ENCODE assay signal across 8 cellular contexts in the genomic region with DNA sequence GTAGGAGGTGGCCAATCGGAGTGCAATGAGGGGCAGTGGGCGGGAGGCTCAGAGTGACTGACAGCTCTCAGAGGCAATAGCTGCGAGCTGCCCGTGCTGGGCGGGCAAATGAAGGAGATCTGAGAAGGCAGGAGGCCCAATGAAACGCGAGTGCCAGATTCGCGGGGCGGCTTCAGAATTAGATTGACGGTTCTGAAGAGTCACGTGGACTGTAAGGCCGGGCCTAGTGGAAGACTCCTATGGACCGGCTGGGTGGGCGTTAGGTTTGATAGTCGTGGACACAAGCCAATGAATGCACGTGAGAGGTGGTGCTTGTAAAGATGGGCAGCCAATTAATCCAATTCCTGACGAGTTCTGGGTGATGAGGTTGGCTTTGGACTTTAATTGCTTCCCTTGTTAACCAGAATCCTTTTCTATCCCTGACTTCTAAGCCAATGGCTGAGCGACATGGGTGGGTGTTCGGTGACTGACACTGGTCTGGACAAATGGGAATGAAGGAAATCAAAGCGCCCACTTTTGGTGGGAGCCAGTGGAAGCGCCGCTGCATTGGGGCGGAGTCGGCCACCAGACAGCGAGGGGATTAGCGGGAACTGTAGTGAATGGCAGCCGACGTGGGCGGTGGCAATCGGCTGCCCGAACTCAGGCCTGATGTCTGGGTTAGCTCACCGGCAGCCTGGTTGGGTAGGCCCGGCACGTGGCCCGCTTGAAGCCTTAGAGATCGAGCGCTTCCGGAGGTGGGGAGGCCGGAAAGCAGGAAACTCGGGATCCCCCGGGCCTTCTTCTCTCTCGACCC. TPM values are rescaled to one million over a fixed set of nuclear protein-coding genes. Genes with fewer than 3 reads are reported as not detected.
A peak's percentile ranks its signal among the peaks of the same experiment; 100 is the strongest.
DNase-seq lines count a peak whose midpoint lies in the region; ATAC-seq, FAIRE-seq and TF ChIP-seq lines count a peak whose summit lies in the region.

No MANE protein-coding gene starts in this region.

- peak; percentile 99 for FAIRE-seq in HepG2 (lab: Jason Lieb, UNC)

- 31% methylated on average over 35 of the region's 43 CpGs for WGBS in HepG2 (ENCODE audit: low lambda C conversion rate)

- H3K4me2 ChIP-seq in HepG2 (ENCODE audit: low read depth, low read length), result peak overlapping the region; percentile 43

- H3K9me3 ChIP-seq in HepG2 (ENCODE audit: low read length), result no peaks in the 10 kb centered on the region

- H4K20me1 ChIP-seq in HepG2 (ENCODE audit: insufficient read depth, low read length), result peaks cover 38% of the 10 kb centered on the region

- peaks cover 40% of the 10 kb centered on the region for H3K79me2 ChIP-seq in HepG2 (ENCODE audit: insufficient read depth, low read length)

- H3K27me3 ChIP-seq in HepG2 (ENCODE audit: control insufficient read depth in 1 of 2, insufficient read depth in 2 of 2, low read length in 2 of 2), result no peaks in the 10 kb centered on the region; a peak in 1 of 5 replicates

- no TSS peak for BruUV-seq in HepG2 (replicated peaks; lab: Mats Ljungman, UMichigan)

- H3K9ac ChIP-seq in HepG2 (ENCODE audit: insufficient read depth, low read depth, low read length), result peak overlapping the region; percentile 52

- TF ChIP-seq CTCF in HepG2 (CRISPR knock-in tag; IDR thresholded peaks at IDR 0.05), result 0 out of 2 replicates have a peak, but pooled peaks have one; percentile 3

- POLR2A ChIA-PET in HepG2 (lab: Yijun Ruan, JAX), result interaction anchor here (0.8 to 3.0 kb wide), 13 partner anchors 10 to 151 kb away, joined by 3 to 29 read pairs (median 5); a partner anchor contains a TSS

- peak overlapping the region; percentile 62 for H3K27ac ChIP-seq in HepG2 (ENCODE audit: extremely low read length, insufficient read depth, low read length)

- peak; percentile 81 for ATAC-seq in GM19397 (IDR thresholded peaks at IDR 0.05; ENCODE audit: unreplicated experiment)
- peak; percentile 73 for ATAC-seq in HG03558 (IDR thresholded peaks at IDR 0.05; ENCODE audit: extremely low read depth, unreplicated experiment)
- ATAC-seq in HepG2, result peak; percentile 93

- H3K4me3 ChIP-seq in HepG2 (replicated peaks in 1 of 3; ENCODE audit: insufficient read depth in 1 of 3, low read depth in 2 of 3, low read length in 3 of 3), result peak overlapping the region in 1 of 3 experiments; percentile 18; a peak in 1 of 6 replicates

- CTCF ChIA-PET in HepG2 (lab: Yijun Ruan, JAX; ENCODE audit: low intra/inter-chr PET ratio, low total read pairs), result interaction anchor here (1.3 to 1.4 kb wide), 2 partner anchors 259 to 300 kb away, joined by 3 to 5 read pairs; no protein-coding TSS in a partner anchor

- intact Hi-C loops in HepG2 (cut with micrococcal nuclease; ENCODE audit: unreplicated experiment), result no loop called here

- in situ Hi-C loops in HepG2 (cut with HindIII; ENCODE audit: extremely low pct_ligation_motif_present, low pct_unique_long_range_greater_than_20kb), result no loop called here

- TF ChIP-seq EP300 in HepG2 (IDR thresholded peaks at IDR 0.05; ENCODE audit: low read depth in 2 of 2, low read length in 2 of 2) (no peak), HepG2 (CRISPR knock-in tag; IDR thresholded peaks at IDR 0.05; ENCODE audit: borderline replicate concordance) (no peak)

- peaks cover 15 to 25% of the 10 kb centered on the region in 2 experiments for H3K36me3 ChIP-seq in HepG2 (replicated peaks in 1 of 2; ENCODE audit: control insufficient read depth in 1 of 2, insufficient read depth in 2 of 2, low read length in 2 of 2)

- H3K4me1 ChIP-seq in HepG2 (ENCODE audit: insufficient read depth, low read length), result peaks cover 33% of the 10 kb centered on the region

- DNase-seq in CD1c-positive myeloid dendritic cell (ENCODE audit: extremely low spot score) (peak; percentile 100), NCI-H748 (lab: John Stamatoyannopoulos, UW; ENCODE audit: unreplicated experiment) (peak; percentile 99), dedifferentiated amniotic fluid mesenchymal stem cell (ENCODE audit: extremely low spot score) (peak; percentile 100), HepG2 (ENCODE audit: low spot score) (peak; percentile 100)
- peak; percentile 93 to 99 for DNase-seq in activated CD4-positive, alpha-beta T cell treated with anti-CD3 and anti-CD28 coated beads, Interleukin-2, amount 50 U/mL, for 24 hours (ENCODE audit: low read depth in 1 of 2, low spot score in 1 of 2)
- peak; percentile 97 for DNase-seq in stimulated activated CD4-positive, alpha-beta T cell treated with anti-CD3 and anti-CD28 coated beads, Interleukin-2, amount 100 ng/mL, for 48 hours

- TF ChIP-seq RAD21 in HepG2 (CRISPR knock-in tag; IDR thresholded peaks at IDR 0.05), result peak; percentile 37; the same call in 1 of the 2 replicates

- H2AFZ ChIP-seq in HepG2 (ENCODE audit: low read length), result peak overlapping the region; percentile 30

- no peak for TF ChIP-seq POLR2A in HepG2 (IDR thresholded peaks at IDR 0.05; ENCODE audit: insufficient read depth in 1 of 2, low read depth in 2 of 2, low read length in 2 of 2)

RNA-seq across cellular contexts. Expression of a gene that starts 0.5 kb away (rescaled TPM):
- 129 and 160 TPM in 2 replicates for total RNA-seq in HepG2 (2016; rRNA removed; fragmentation: Illumina TruSeq; extraction: Trizol)
- total RNA-seq in HepG2 (2016; cell fraction: cytosol; rRNA removed; fragmentation: Illumina TruSeq; extraction: Trizol; ENCODE audit: low read depth), result 57.9 and 74.7 TPM in 2 replicates
- total RNA-seq in HepG2 (2016; cell fraction: insoluble cytoplasmic fraction; rRNA removed; fragmentation: Illumina TruSeq; extraction: Trizol), result 123 and 124 TPM in 2 replicates
- total RNA-seq in HepG2 (2016; cell fraction: membrane; rRNA removed; fragmentation: Illumina TruSeq; extraction: Trizol), result 201 and 221 TPM in 2 replicates
- total RNA-seq in HepG2 (2016; cell fraction: nucleus; rRNA removed; fragmentation: Illumina TruSeq; extraction: Trizol), result 105 and 107 TPM in 2 replicates
- polyA plus RNA-seq in HepG2 (2011; rRNA removed), result 72.1 and 80.8 TPM in 2 replicates
- 55.4 and 77.5 TPM in 2 replicates for polyA plus RNA-seq in HepG2 (2011; cell fraction: cytosol; rRNA removed)
- 103 and 136 TPM in 2 replicates for polyA plus RNA-seq in HepG2 (2011; cell fraction: nucleus; rRNA removed)
- polyA plus RNA-seq in HepG2 (2012), result 156 and 166 TPM in 2 replicates
- 108 and 124 TPM in 2 replicates for polyA plus RNA-seq in HepG2 (2016; cell fraction: cytosol; fragmentation: Illumina TruSeq; extraction: Trizol; ENCODE audit: low read depth)
- 207 and 297 TPM in 2 replicates for polyA plus RNA-seq in HepG2 (2016; cell fraction: insoluble cytoplasmic fraction; fragmentation: Illumina TruSeq; extraction: Trizol; ENCODE audit: low read depth)
- 260 and 325 TPM in 2 replicates for polyA plus RNA-seq in HepG2 (2016; cell fraction: membrane; fragmentation: Illumina TruSeq; extraction: Trizol; ENCODE audit: low read depth)
- 255 and 261 TPM in 2 replicates for polyA plus RNA-seq in HepG2 (2016; cell fraction: nucleus; fragmentation: Illumina TruSeq; extraction: Trizol; ENCODE audit: insufficient read depth, low read depth)
- 81.4 and 82.6 TPM in 2 replicates for polyA minus RNA-seq in HepG2 (2011; rRNA and poly(A)+ RNA removed; ENCODE audit: low replicate concordance)
- 96.5 and 100 TPM in 2 replicates for polyA minus RNA-seq in HepG2 (2011; cell fraction: cytosol; rRNA and poly(A)+ RNA removed)
- 78.9 and 81.1 TPM in 2 replicates for polyA minus RNA-seq in HepG2 (2011; cell fraction: nucleus; rRNA and poly(A)+ RNA removed)

RNA-seq across cellular contexts. Expression of a gene that starts 8.4 kb away (rescaled TPM):
- total RNA-seq in HepG2 (2016; rRNA removed; fragmentation: Illumina TruSeq; extraction: Trizol), result 0.32 and 0.33 TPM in 2 replicates
- total RNA-seq in HepG2 (2016; cell fraction: cytosol; rRNA removed; fragmentation: Illumina TruSeq; extraction: Trizol; ENCODE audit: low read depth), result 0.26 TPM in 1 of 2 replicates, not detected in the other
- total RNA-seq in HepG2 (2016; cell fraction: insoluble cytoplasmic fraction; rRNA removed; fragmentation: Illumina TruSeq; extraction: Trizol), result 0.15 and 0.54 TPM in 2 replicates
- total RNA-seq in HepG2 (2016; cell fraction: membrane; rRNA removed; fragmentation: Illumina TruSeq; extraction: Trizol), result 0.41 and 0.53 TPM in 2 replicates
- 0.25 and 0.28 TPM in 2 replicates for total RNA-seq in HepG2 (2016; cell fraction: nucleus; rRNA removed; fragmentation: Illumina TruSeq; extraction: Trizol)
- 0.95 and 1.9 TPM in 2 replicates for polyA plus RNA-seq in HepG2 (2011; rRNA removed)
- polyA plus RNA-seq in HepG2 (2011; cell fraction: cytosol; rRNA removed), result 0.63 and 1.1 TPM in 2 replicates
- polyA plus RNA-seq in HepG2 (2011; cell fraction: nucleus; rRNA removed), result 3.3 and 4.1 TPM in 2 replicates
- 0.79 and 0.82 TPM in 2 replicates for polyA plus RNA-seq in HepG2 (2012)
- polyA plus RNA-seq in HepG2 (2016; cell fraction: cytosol; fragmentation: Illumina TruSeq; extraction: Trizol; ENCODE audit: low read depth), result 0.26 and 0.27 TPM in 2 replicates
- 0.45 TPM in 1 of 2 replicates, not detected in the other for polyA plus RNA-seq in HepG2 (2016; cell fraction: insoluble cytoplasmic fraction; fragmentation: Illumina TruSeq; extraction: Trizol; ENCODE audit: low read depth)
- polyA plus RNA-seq in HepG2 (2016; cell fraction: membrane; fragmentation: Illumina TruSeq; extraction: Trizol; ENCODE audit: low read depth), result 0.49 and 0.52 TPM in 2 replicates
- polyA plus RNA-seq in HepG2 (2016; cell fraction: nucleus; fragmentation: Illumina TruSeq; extraction: Trizol; ENCODE audit: insufficient read depth, low read depth), result 1.6 and 2.6 TPM in 2 replicates
- polyA minus RNA-seq in HepG2 (2011; rRNA and poly(A)+ RNA removed; ENCODE audit: low replicate concordance), result 0.30 and 0.98 TPM in 2 replicates
- polyA minus RNA-seq in HepG2 (2011; cell fraction: cytosol; rRNA and poly(A)+ RNA removed), result 0.40 TPM in 1 of 2 replicates, not detected in the other
- 0.37 TPM in 1 of 2 replicates, not detected in the other for polyA minus RNA-seq in HepG2 (2011; cell fraction: nucleus; rRNA and poly(A)+ RNA removed)

RNA-seq across cellular contexts. Expression of a gene that starts 32.2 kb away (rescaled TPM):
- total RNA-seq in HepG2 (2016; rRNA removed; fragmentation: Illumina TruSeq; extraction: Trizol), result 30.7 and 34.1 TPM in 2 replicates
- 6.6 and 7.5 TPM in 2 replicates for total RNA-seq in HepG2 (2016; cell fraction: cytosol; rRNA removed; fragmentation: Illumina TruSeq; extraction: Trizol; ENCODE audit: low read depth)
- 29.0 and 34.4 TPM in 2 replicates for total RNA-seq in HepG2 (2016; cell fraction: insoluble cytoplasmic fraction; rRNA removed; fragmentation: Illumina TruSeq; extraction: Trizol)
- 16.5 and 20.0 TPM in 2 replicates for total RNA-seq in HepG2 (2016; cell fraction: membrane; rRNA removed; fragmentation: Illumina TruSeq; extraction: Trizol)
- 14.6 and 16.4 TPM in 2 replicates for total RNA-seq in HepG2 (2016; cell fraction: nucleus; rRNA removed; fragmentation: Illumina TruSeq; extraction: Trizol)
- 26.0 and 27.8 TPM in 2 replicates for polyA plus RNA-seq in HepG2 (2011; rRNA removed)
- 32.7 and 42.5 TPM in 2 replicates for polyA plus RNA-seq in HepG2 (2011; cell fraction: cytosol; rRNA removed)
- polyA plus RNA-seq in HepG2 (2011; cell fraction: nucleus; rRNA removed), result 26.0 and 28.8 TPM in 2 replicates
- 27.7 and 33.9 TPM in 2 replicates for polyA plus RNA-seq in HepG2 (2012)
- 10.1 and 10.5 TPM in 2 replicates for polyA plus RNA-seq in HepG2 (2016; cell fraction: cytosol; fragmentation: Illumina TruSeq; extraction: Trizol; ENCODE audit: low read depth)
- polyA plus RNA-seq in HepG2 (2016; cell fraction: insoluble cytoplasmic fraction; fragmentation: Illumina TruSeq; extraction: Trizol; ENCODE audit: low read depth), result 48.2 and 57.9 TPM in 2 replicates
- 16.8 and 18.4 TPM in 2 replicates for polyA plus RNA-seq in HepG2 (2016; cell fraction: membrane; fragmentation: Illumina TruSeq; extraction: Trizol; ENCODE audit: low read depth)
- 54.2 and 60.4 TPM in 2 replicates for polyA plus RNA-seq in HepG2 (2016; cell fraction: nucleus; fragmentation: Illumina TruSeq; extraction: Trizol; ENCODE audit: insufficient read depth, low read depth)
- polyA minus RNA-seq in HepG2 (2011; rRNA and poly(A)+ RNA removed; ENCODE audit: low replicate concordance), result 28.2 and 31.6 TPM in 2 replicates
- polyA minus RNA-seq in HepG2 (2011; cell fraction: cytosol; rRNA and poly(A)+ RNA removed), result 20.6 and 23.2 TPM in 2 replicates
- 11.4 and 11.5 TPM in 2 replicates for polyA minus RNA-seq in HepG2 (2011; cell fraction: nucleus; rRNA and poly(A)+ RNA removed)

RNA-seq across cellular contexts. Expression of a gene that starts 34.5 kb away (rescaled TPM):
- 15.2 and 16.5 TPM in 2 replicates for total RNA-seq in HepG2 (2016; rRNA removed; fragmentation: Illumina TruSeq; extraction: Trizol)
- total RNA-seq in HepG2 (2016; cell fraction: cytosol; rRNA removed; fragmentation: Illumina TruSeq; extraction: Trizol; ENCODE audit: low read depth), result 26.3 and 28.9 TPM in 2 replicates
- total RNA-seq in HepG2 (2016; cell fraction: insoluble cytoplasmic fraction; rRNA removed; fragmentation: Illumina TruSeq; extraction: Trizol), result 13.3 and 14.6 TPM in 2 replicates
- total RNA-seq in HepG2 (2016; cell fraction: membrane; rRNA removed; fragmentation: Illumina TruSeq; extraction: Trizol), result 50.4 and 52.4 TPM in 2 replicates
- 9.1 and 11.0 TPM in 2 replicates for total RNA-seq in HepG2 (2016; cell fraction: nucleus; rRNA removed; fragmentation: Illumina TruSeq; extraction: Trizol)
- polyA plus RNA-seq in HepG2 (2011; rRNA removed), result 12.4 and 13.2 TPM in 2 replicates
- 12.8 and 15.5 TPM in 2 replicates for polyA plus RNA-seq in HepG2 (2011; cell fraction: cytosol; rRNA removed)
- 19.1 and 20.9 TPM in 2 replicates for polyA plus RNA-seq in HepG2 (2011; cell fraction: nucleus; rRNA removed)
- 19.4 and 21.6 TPM in 2 replicates for polyA plus RNA-seq in HepG2 (2012)
- polyA plus RNA-seq in HepG2 (2016; cell fraction: cytosol; fragmentation: Illumina TruSeq; extraction: Trizol; ENCODE audit: low read depth), result 47.4 and 51.9 TPM in 2 replicates
- 30.3 and 41.9 TPM in 2 replicates for polyA plus RNA-seq in HepG2 (2016; cell fraction: insoluble cytoplasmic fraction; fragmentation: Illumina TruSeq; extraction: Trizol; ENCODE audit: low read depth)
- polyA plus RNA-seq in HepG2 (2016; cell fraction: membrane; fragmentation: Illumina TruSeq; extraction: Trizol; ENCODE audit: low read depth), result 83.9 and 107 TPM in 2 replicates
- 30.2 and 30.9 TPM in 2 replicates for polyA plus RNA-seq in HepG2 (2016; cell fraction: nucleus; fragmentation: Illumina TruSeq; extraction: Trizol; ENCODE audit: insufficient read depth, low read depth)
- polyA minus RNA-seq in HepG2 (2011; rRNA and poly(A)+ RNA removed; ENCODE audit: low replicate concordance), result 16.3 and 18.2 TPM in 2 replicates
- polyA minus RNA-seq in HepG2 (2011; cell fraction: cytosol; rRNA and poly(A)+ RNA removed), result 13.7 and 14.5 TPM in 2 replicates
- 5.0 and 5.5 TPM in 2 replicates for polyA minus RNA-seq in HepG2 (2011; cell fraction: nucleus; rRNA and poly(A)+ RNA removed)

RNA-seq across cellular contexts. Expression of a gene that starts 38.9 kb away (rescaled TPM):
- total RNA-seq in HepG2 (2016; rRNA removed; fragmentation: Illumina TruSeq; extraction: Trizol), result 21.9 and 25.6 TPM in 2 replicates
- total RNA-seq in HepG2 (2016; cell fraction: cytosol; rRNA removed; fragmentation: Illumina TruSeq; extraction: Trizol; ENCODE audit: low read depth), result 34.9 and 45.5 TPM in 2 replicates
- 20.4 and 26.4 TPM in 2 replicates for total RNA-seq in HepG2 (2016; cell fraction: insoluble cytoplasmic fraction; rRNA removed; fragmentation: Illumina TruSeq; extraction: Trizol)
- 39.1 and 47.5 TPM in 2 replicates for total RNA-seq in HepG2 (2016; cell fraction: membrane; rRNA removed; fragmentation: Illumina TruSeq; extraction: Trizol)
- 16.4 and 16.8 TPM in 2 replicates for total RNA-seq in HepG2 (2016; cell fraction: nucleus; rRNA removed; fragmentation: Illumina TruSeq; extraction: Trizol)
- 10.6 and 12.5 TPM in 2 replicates for polyA plus RNA-seq in HepG2 (2011; rRNA removed)
- 13.5 and 23.8 TPM in 2 replicates for polyA plus RNA-seq in HepG2 (2011; cell fraction: cytosol; rRNA removed)
- polyA plus RNA-seq in HepG2 (2011; cell fraction: nucleus; rRNA removed), result 15.9 and 16.5 TPM in 2 replicates
- polyA plus RNA-seq in HepG2 (2012), result 5.0 and 7.1 TPM in 2 replicates
- 39.3 and 47.3 TPM in 2 replicates for polyA plus RNA-seq in HepG2 (2016; cell fraction: cytosol; fragmentation: Illumina TruSeq; extraction: Trizol; ENCODE audit: low read depth)
- 17.8 and 19.5 TPM in 2 replicates for polyA plus RNA-seq in HepG2 (2016; cell fraction: insoluble cytoplasmic fraction; fragmentation: Illumina TruSeq; extraction: Trizol; ENCODE audit: low read depth)
- 32.7 and 32.9 TPM in 2 replicates for polyA plus RNA-seq in HepG2 (2016; cell fraction: membrane; fragmentation: Illumina TruSeq; extraction: Trizol; ENCODE audit: low read depth)
- polyA plus RNA-seq in HepG2 (2016; cell fraction: nucleus; fragmentation: Illumina TruSeq; extraction: Trizol; ENCODE audit: insufficient read depth, low read depth), result 21.1 and 24.5 TPM in 2 replicates
- 4.1 and 21.4 TPM in 2 replicates for polyA minus RNA-seq in HepG2 (2011; rRNA and poly(A)+ RNA removed; ENCODE audit: low replicate concordance)
- 6.7 and 8.7 TPM in 2 replicates for polyA minus RNA-seq in HepG2 (2011; cell fraction: cytosol; rRNA and poly(A)+ RNA removed)
- 3.2 and 4.1 TPM in 2 replicates for polyA minus RNA-seq in HepG2 (2011; cell fraction: nucleus; rRNA and poly(A)+ RNA removed)
